9 cellular contexts compared by ENCODE assay signal in genomic region chr2:84894758-84895520, GRCh38. TPM values are rescaled to one million over a fixed set of nuclear protein-coding genes. Genes with fewer than 3 reads are reported as not detected.
DNase-seq lines count a peak whose midpoint lies in the region; ATAC-seq, FAIRE-seq and TF ChIP-seq lines count a peak whose summit lies in the region.
"Had no signal": no experiment of that assay in that cellular context is flagged by ENCODE, and none has a peak within 500 bp of the region (broad histone marks: within the 10 kb centered on the region; RNA-seq: fewer than 3 reads in every experiment).

No MANE protein-coding gene starts in this region.

- H3K36me3 Mint-ChIP-seq in T-helper 2 cell treated with Interferon-gamma antibody and Interleukin-4, amounts not matched to agents 5 μg/mL and 100 μg/mL, for 36 hours (ENCODE audit: low read depth), result peaks cover 2% of the 10 kb centered on the region

- no peaks in the 10 kb centered on the region for H3K27me3 Mint-ChIP-seq in T-helper 2 cell treated with Interferon-gamma antibody and Interleukin-4, amounts not matched to agents 5 μg/mL and 100 μg/mL, for 36 hours (ENCODE audit: low read depth)

- peak overlapping the region; percentile 8 for H2AFZ ChIP-seq in hepatocyte

- WGBS in hepatocyte (ENCODE audit: low lambda C conversion rate, missing lambda C conversion rate), result 70% methylated on average over 7 of the region's 7 CpGs

- no peaks in the 10 kb centered on the region for H3K79me2 ChIP-seq in hepatocyte

- ATAC-seq in GM21526 (IDR thresholded peaks at IDR 0.05; ENCODE audit: low FRiP score, unreplicated experiment), result no peak

- FAIRE-seq in H54 (lab: Jason Lieb, UNC), result peak; percentile 75

- peaks cover 58% of the 10 kb centered on the region for H3K4me1 Mint-ChIP-seq in T-helper 2 cell treated with Interferon-gamma antibody and Interleukin-4, amounts not matched to agents 5 μg/mL and 100 μg/mL, for 36 hours (ENCODE audit: low read depth)

- no peaks in the 10 kb centered on the region for H3K36me3 ChIP-seq in hepatocyte (replicated peaks; ENCODE audit: insufficient read depth, low read depth)
- H3K36me3 ChIP-seq: thoracic aorta had no signal

- no peaks in the 10 kb centered on the region for H3K9me3 ChIP-seq in hepatocyte (ENCODE audit: low read depth)
- H3K9me3 ChIP-seq: thoracic aorta had no signal

- H3K4me3 Mint-ChIP-seq in T-helper 2 cell treated with Interferon-gamma antibody and Interleukin-4, amounts not matched to agents 5 μg/mL and 100 μg/mL, for 36 hours, result peak overlapping the region; percentile 47

- CTCF ChIA-PET in HEK293T (lab: Yijun Ruan, JAX), result no interaction called here

- peak overlapping the region; percentile 7 for H3K4me2 ChIP-seq in hepatocyte

- H4K20me1 ChIP-seq in hepatocyte (ENCODE audit: insufficient read depth, poor library complexity, severe bottlenecking), result no peaks in the 10 kb centered on the region

- H3K27ac Mint-ChIP-seq in T-helper 2 cell treated with Interferon-gamma antibody and Interleukin-4, amounts not matched to agents 5 μg/mL and 100 μg/mL, for 36 hours, result peak overlapping the region; percentile 84

- H3K27ac ChIP-seq in hepatocyte, result peak overlapping the region; percentile 59

- no peak overlapping the region for H3K4me3 ChIP-seq in hepatocyte
- H3K4me3 ChIP-seq: thoracic aorta had no signal

- H3K9me2 ChIP-seq in hepatocyte (replicated peaks; ENCODE audit: insufficient read depth), result no peaks in the 10 kb centered on the region

- no peaks in the 10 kb centered on the region for H3K9me3 Mint-ChIP-seq in T-helper 2 cell treated with Interferon-gamma antibody and Interleukin-4, amounts not matched to agents 5 μg/mL and 100 μg/mL, for 36 hours

- POLR2A ChIA-PET in HEK293T (lab: Yijun Ruan, JAX), result no interaction called here

- TF ChIP-seq CTCF in hepatocyte (IDR thresholded peaks at IDR 0.05; ENCODE audit: poor library complexity), result no peak

- DNase-seq in AG08395 (ENCODE audit: low spot score) (peak; percentile 25), H54 (ENCODE audit: insufficient read length, low spot score) (no peak), hepatocyte (ENCODE audit: low spot score) (no peak), HEK293T (ENCODE audit: extremely low spot score) (no peak), SHP77 (lab: John Stamatoyannopoulos, UW) (no peak), erythroblast (lab: John Stamatoyannopoulos, UW) (no peak)
- DNase-seq in T-helper 2 cell treated with Interferon-gamma antibody and Interleukin-4, amounts not matched to agents 5 μg/mL and 100 μg/mL, for 36 hours (ENCODE audit: low spot score), result no peak

- TF ChIP-seq POLR2A in H54 (IDR thresholded peaks at IDR 0.05; ENCODE audit: low read depth, low read length) (no peak), erythroblast (IDR thresholded peaks at IDR 0.05; ENCODE audit: low read length) (no peak)

- peaks cover 10% of the 10 kb centered on the region for H3K4me1 ChIP-seq in hepatocyte (ENCODE audit: insufficient read depth)

- H3K27me3 ChIP-seq in hepatocyte, result no peaks in the 10 kb centered on the region

TF ChIP-seq in HEK293T, 16 proteins besides CTCF, POLR2A, EP300 and RAD21:
- TF ChIP-seq TARDBP (IDR thresholded peaks at IDR 0.05), result no peak
TF ChIP-seq in HEK293T: peak in this region for 0.

RNA-seq across cellular contexts. Expression of gene TMSB10, which starts 10.5 kb away (rescaled TPM):
- 2,904 and 3,356 TPM in 2 replicates for total RNA-seq in hepatocyte
- 2,879 and 3,340 TPM in 2 replicates for polyA plus RNA-seq in hepatocyte

RNA-seq across cellular contexts. Expression of gene TRABD2A, which starts 14.1 kb away (rescaled TPM):
- total RNA-seq in hepatocyte, result 2.2 and 4.1 TPM in 2 replicates
- 1.6 and 2.9 TPM in 2 replicates for polyA plus RNA-seq in hepatocyte
